Comparison of ENCODE assay signal across 1 cellular context in genomic region chr17:79812206-79812968, GRCh38.
TF ChIP-seq lines count a peak whose summit lies in the region.

No MANE protein-coding gene starts in this region.

TF ChIP-seq in HepG2, 621 proteins besides CTCF, POLR2A, EP300 and RAD21 (continued from another document and continues in another):
- TF ChIP-seq ZNF512B (CRISPR knock-in tag; IDR thresholded peaks at IDR 0.05; ENCODE audit: borderline replicate concordance): no peak
- TF ChIP-seq ZNF18 (CRISPR knock-in tag; IDR thresholded peaks at IDR 0.05; ENCODE audit: insufficient replicate concordance): no peak
- TF ChIP-seq NR2F1 (CRISPR knock-in tag; IDR thresholded peaks at IDR 0.05): no peak
- TF ChIP-seq AGO2 (optimal IDR thresholded peaks at IDR 0.05; ENCODE audit: low read depth, low read length): no peak
- TF ChIP-seq PHF8 (CRISPR knock-in tag; IDR thresholded peaks at IDR 0.05): no peak
- TF ChIP-seq HNRNPUL1 (IDR thresholded peaks at IDR 0.05; ENCODE audit: low read depth, low read length): no peak
- no peak for TF ChIP-seq MEF2D (CRISPR knock-in tag; IDR thresholded peaks at IDR 0.05)
- TF ChIP-seq ARID5B (CRISPR knock-in tag; IDR thresholded peaks at IDR 0.05): no peak
- TF ChIP-seq TP53 (CRISPR knock-in tag; conservative IDR thresholded peaks at IDR 0.05): no peak
- no peak for TF ChIP-seq RXRA (CRISPR knock-in tag; IDR thresholded peaks at IDR 0.05)
- no peak for TF ChIP-seq SIX4 (CRISPR knock-in tag; IDR thresholded peaks at IDR 0.05)
- no peak for TF ChIP-seq ZBTB49 (CRISPR knock-in tag; IDR thresholded peaks at IDR 0.05; ENCODE audit: borderline replicate concordance)
- 0 out of 2 replicates have a peak, but pooled peaks have one; percentile 46 for TF ChIP-seq ZFAT (CRISPR knock-in tag; conservative IDR thresholded peaks at IDR 0.05)
- TF ChIP-seq EEA1 (CRISPR knock-in tag; IDR thresholded peaks at IDR 0.05; ENCODE audit: borderline replicate concordance): peak; percentile 50; the same call in 1 of the 2 replicates
- TF ChIP-seq ATF6 (CRISPR knock-in tag; conservative IDR thresholded peaks at IDR 0.05): no peak
- no peak for TF ChIP-seq RXRB (CRISPR knock-in tag; IDR thresholded peaks at IDR 0.05; ENCODE audit: borderline replicate concordance)
- no peak for TF ChIP-seq AFF4 (CRISPR knock-in tag; IDR thresholded peaks at IDR 0.05)
- TF ChIP-seq MXD1 (CRISPR knock-in tag; IDR thresholded peaks at IDR 0.05): no peak
- TF ChIP-seq ZBTB7A (CRISPR knock-in tag; IDR thresholded peaks at IDR 0.05): 0 out of 2 replicates have a peak, but pooled peaks have one; percentile 38
- no peak for TF ChIP-seq JARID2 (CRISPR knock-in tag; IDR thresholded peaks at IDR 0.05; ENCODE audit: insufficient replicate concordance)
- 0 out of 2 replicates have a peak, but pooled peaks have one; percentile 21 for TF ChIP-seq FOXJ3 (CRISPR knock-in tag; IDR thresholded peaks at IDR 0.05; ENCODE audit: borderline replicate concordance)
- TF ChIP-seq NR2F6 (IDR thresholded peaks at IDR 0.05): no peak
- no peak for TF ChIP-seq NR2F6 (CRISPR knock-in tag; IDR thresholded peaks at IDR 0.05)
- no peak for TF ChIP-seq ZNF281 (CRISPR knock-in tag; IDR thresholded peaks at IDR 0.05; ENCODE audit: borderline replicate concordance)
- TF ChIP-seq PLRG1 (conservative IDR thresholded peaks at IDR 0.05): no peak
- TF ChIP-seq ZSCAN29 (CRISPR knock-in tag; conservative IDR thresholded peaks at IDR 0.05): no peak
- TF ChIP-seq POLR2G (IDR thresholded peaks at IDR 0.05; ENCODE audit: low read depth, low read length): no peak
- TF ChIP-seq MTF2 (CRISPR knock-in tag; IDR thresholded peaks at IDR 0.05; ENCODE audit: borderline replicate concordance): peak; percentile 86; the same call in 1 of the 2 replicates
- no peak for TF ChIP-seq ZBTB44 (CRISPR knock-in tag; IDR thresholded peaks at IDR 0.05)
- TF ChIP-seq RBM22 (optimal IDR thresholded peaks at IDR 0.05; ENCODE audit: low read length): no peak
- 0 out of 2 replicates have a peak, but pooled peaks have one; percentile 14 for TF ChIP-seq FOSL1 (CRISPR knock-in tag; IDR thresholded peaks at IDR 0.05; ENCODE audit: borderline replicate concordance)
- TF ChIP-seq BRF2 (CRISPR knock-in tag; IDR thresholded peaks at IDR 0.05): no peak
